Comparison of ENCODE assay signal across 27 cellular contexts in the genomic region with DNA sequence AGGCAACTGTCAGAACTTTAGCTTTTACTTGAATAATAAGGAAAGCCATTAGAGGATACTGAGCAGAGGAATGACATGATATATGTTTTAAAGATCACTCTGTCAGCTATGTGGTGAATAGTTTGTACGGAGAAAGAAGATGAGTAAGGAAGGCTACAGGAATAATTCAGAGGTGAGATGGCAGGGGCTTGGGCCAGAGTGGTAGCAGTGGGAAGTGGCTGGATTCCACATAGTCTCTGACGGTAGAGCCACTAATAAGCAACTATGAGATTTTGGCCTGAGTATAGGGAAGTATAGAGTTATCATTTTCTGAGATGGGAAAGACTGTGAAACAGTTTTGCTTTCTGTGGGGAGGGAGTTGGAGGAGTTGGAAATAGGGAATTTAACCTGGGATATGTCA.
"Had no signal": no experiment of that assay in that cellular context is flagged by ENCODE, and none has a peak within 500 bp of the region (broad histone marks: within the 10 kb centered on the region; RNA-seq: fewer than 3 reads in every experiment).

No MANE protein-coding gene starts in this region.

- H3K4me1 ChIP-seq: left lung had no signal

- H3K27me3 Mint-ChIP-seq: stimulated activated naive CD8-positive, alpha-beta T cell treated with anti-CD3 and anti-CD28 coated beads, Interleukin-15, amount 100 ng/mL, for 72 hours had no signal

- H3K36me3 Mint-ChIP-seq: natural killer cell had no signal

- H3K4me3 Mint-ChIP-seq: endodermal cell; natural killer cell; neural crest cell; stimulated activated naive CD8-positive, alpha-beta T cell treated with anti-CD3 and anti-CD28 coated beads, Interleukin-15, amount 100 ng/mL, for 72 hours had no signal

- H3K9me3 ChIP-seq: gastroesophageal sphincter, heart right ventricle, left lung, neutrophil, pancreas, suprapubic skin, transverse colon had no signal

- H3K27ac Mint-ChIP-seq: endodermal cell; natural killer cell; stimulated activated naive CD8-positive, alpha-beta T cell treated with anti-CD3 and anti-CD28 coated beads, Interleukin-15, amount 100 ng/mL, for 72 hours had no signal

- ATAC-seq: esophagus mucosa; foreskin keratinocyte; gastroesophageal sphincter; heart right ventricle; left cardiac atrium; left lung; natural killer cell; pancreas; stimulated activated naive CD8-positive, alpha-beta T cell treated with anti-CD3 and anti-CD28 coated beads, Interleukin-15, amount 100 ng/mL, for 72 hours had no signal

- H3K4me3 ChIP-seq: dorsolateral prefrontal cortex, gastroesophageal sphincter, heart right ventricle, left lung, pancreas, suprapubic skin, transverse colon had no signal

- H3K27me3 ChIP-seq: dorsolateral prefrontal cortex, foreskin keratinocyte, gastroesophageal sphincter, heart right ventricle, left lung, pancreas, suprapubic skin, transverse colon had no signal

- H3K27ac ChIP-seq: dorsolateral prefrontal cortex, epithelial cell of prostate, foreskin keratinocyte, gastroesophageal sphincter, heart right ventricle, left lung, neutrophil, pancreas, suprapubic skin, transverse colon had no signal

- H3K9me3 Mint-ChIP-seq: endodermal cell; natural killer cell; neural crest cell; stimulated activated naive CD8-positive, alpha-beta T cell treated with anti-CD3 and anti-CD28 coated beads, Interleukin-15, amount 100 ng/mL, for 72 hours had no signal

- FAIRE-seq: islet of Langerhans, pancreas, small intestine had no signal

- DNase-seq: dorsolateral prefrontal cortex; effector CD8-positive, alpha-beta T cell; endodermal cell; foreskin keratinocyte; glutamatergic neuron; heart right ventricle; hippocampal formation; left cardiac atrium; left lung; natural killer cell; pancreas; retina; small intestine; stimulated activated CD4-positive, alpha-beta T cell treated with anti-CD3 and anti-CD28 coated beads, Interleukin-12 subunit alpha, Interleukin-12 subunit beta, amount 100 ng/mL, for 4 hours; stimulated activated CD4-positive, alpha-beta T cell treated with anti-CD3 and anti-CD28 coated beads, Interleukin-1b, Interleukin-23, amount 100 ng/mL, for 48 hours; stimulated activated CD4-positive, alpha-beta T cell treated with anti-CD3 and anti-CD28 coated beads, Interleukin-4, amount 100 ng/mL, for 1 hour; stimulated activated CD8-positive, alpha-beta memory T cell treated with anti-CD3 and anti-CD28 coated beads, Interleukin-4, amount 100 ng/mL, for 48 hours; stimulated activated naive CD4-positive, alpha-beta T cell; stimulated activated naive CD8-positive, alpha-beta T cell treated with anti-CD3 and anti-CD28 coated beads, Interleukin-15, amount 100 ng/mL, for 72 hours; transverse colon had no signal

- H3K36me3 ChIP-seq: gastroesophageal sphincter, left lung, neutrophil, pancreas, suprapubic skin, transverse colon had no signal
